5 cellular contexts compared by ENCODE assay signal in the genomic region with DNA sequence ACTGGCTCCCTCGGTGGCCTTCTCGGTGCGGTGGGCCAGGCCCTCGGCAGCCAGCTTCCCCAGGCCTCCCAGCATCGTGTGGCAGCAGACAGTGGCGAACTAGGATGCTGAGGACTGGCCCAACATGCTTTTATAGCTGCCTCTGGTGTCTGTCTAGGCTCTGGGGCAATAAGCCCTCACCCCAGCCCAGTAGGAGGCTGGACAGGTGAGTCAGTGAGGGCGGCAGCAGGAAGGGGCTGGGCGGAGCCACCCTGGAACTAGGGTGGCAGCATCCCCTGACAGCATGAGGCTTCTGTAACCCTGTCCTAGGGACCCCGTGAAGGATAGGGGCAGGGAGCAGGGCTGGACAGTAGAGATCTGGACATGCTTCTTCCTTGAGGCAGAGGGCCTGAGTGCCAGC. TPM values are rescaled to one million over a fixed set of nuclear protein-coding genes. Genes with fewer than 3 reads are reported as not detected.
"Had no signal": no experiment of that assay in that cellular context is flagged by ENCODE, and none has a peak within 500 bp of the region (broad histone marks: within the 10 kb centered on the region; RNA-seq: fewer than 3 reads in every experiment).

A gene (minus strand): TSS at position 101 of the 400 bp plus-strand sequence. CDS start 26 bp downstream, at position 75.

RNA-seq across cellular contexts. Expression of the gene that starts here (rescaled TPM):
- total RNA-seq: HepG2, HT-29, HT1080, IMR-90, K562 had no signal
